ENCODE assay signal across 20 cellular contexts in the genomic region with DNA sequence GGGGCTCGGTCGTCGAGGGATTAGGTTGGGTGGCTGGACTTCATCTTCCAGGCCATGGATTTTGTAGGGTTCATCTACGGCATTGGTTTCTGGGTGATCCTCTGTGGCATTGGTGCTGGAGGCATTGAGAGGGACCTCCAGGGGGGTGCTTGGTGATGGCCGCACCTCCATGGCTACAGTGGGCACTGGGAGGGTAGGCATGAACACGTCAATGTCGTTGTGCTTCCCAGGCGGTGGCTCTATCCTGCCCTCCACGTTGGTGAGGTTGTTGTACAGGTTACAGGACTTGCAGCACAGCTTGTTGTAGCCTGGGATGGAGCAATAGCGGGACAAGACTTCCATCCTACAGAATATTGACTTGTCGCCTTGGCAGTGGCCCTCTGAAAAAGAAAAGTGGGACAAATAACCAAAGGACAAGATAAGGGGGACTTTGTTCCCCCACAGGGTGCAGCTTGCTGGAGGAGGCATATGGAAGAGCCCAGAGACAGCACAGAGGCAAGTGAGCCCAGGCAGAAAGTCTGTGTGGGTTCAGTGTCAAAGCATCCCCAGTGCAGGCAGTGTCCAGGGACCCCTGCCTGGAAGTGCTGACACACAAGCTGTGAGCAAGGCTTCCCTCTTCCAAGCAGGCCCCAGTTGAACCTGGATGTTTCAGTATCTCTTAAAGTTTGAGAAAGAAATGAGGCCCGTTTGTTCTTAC. TPM values are rescaled to one million over a fixed set of nuclear protein-coding genes. Genes with fewer than 3 reads are reported as not detected.
A peak's percentile ranks its signal among the peaks of the same experiment; 100 is the strongest.
DNase-seq lines count a peak whose midpoint lies in the region; ATAC-seq and TF ChIP-seq lines count a peak whose summit lies in the region.
"Had no signal": no experiment of that assay in that cellular context is flagged by ENCODE, and none has a peak within 500 bp of the region (broad histone marks: within the 10 kb centered on the region; RNA-seq: fewer than 3 reads in every experiment).

No MANE protein-coding gene starts in this region.

- H3K9me3 ChIP-seq in endodermal cell (ENCODE audit: control insufficient read depth, low read length) = peaks cover 19% of the 10 kb centered on the region
- H3K9me3 ChIP-seq in testis = no peaks in the 10 kb centered on the region
- H3K9me3 ChIP-seq: SJCRH30 had no signal

- DNase-seq in HuH-7.5 (ENCODE audit: low spot score) (peak; percentile 6), endodermal cell (peak; percentile 14), mesenteric fat pad (ENCODE audit: low spot score) (peak; percentile 59), testis (peak; percentile 2), HuH-7 (ENCODE audit: low spot score) (no peak)
- DNase-seq in activated T-cell treated with anti-CD3 and anti-CD28 coated beads, Interleukin-2, amount 50 U/mL, for 4 hours = no peak
- DNase-seq: C1 segment of cervical spinal cord; CD8-positive, alpha-beta memory T cell; H9; MM.1S; NCI-H1092; NCI-H1436 treated with DMSO at 0.1 percent for 48 hours; NCI-H2029; NCI-H345; NCI-H526; PC-3; SJCRH30 had no signal

- H3K4me1 ChIP-seq in endodermal cell (ENCODE audit: control insufficient read depth, insufficient read depth, low read length) (no peaks in the 10 kb centered on the region), testis (no peaks in the 10 kb centered on the region)
- H3K4me1 ChIP-seq: SJCRH30 had no signal

- H3K4me3 Mint-ChIP-seq in endodermal cell = no peak overlapping the region
- no peak overlapping the region for H3K4me3 Mint-ChIP-seq in activated T-cell treated with anti-CD3 and anti-CD28 coated beads, Interleukin-2, amount 50 U/mL, for 4 hours
- H3K4me3 Mint-ChIP-seq: CD8-positive, alpha-beta memory T cell; H9 had no signal

- ATAC-seq in activated T-cell treated with anti-CD3 and anti-CD28 coated beads, Interleukin-2, amount 50 U/mL, for 4 hours = no peak
- ATAC-seq in HG02798 (IDR thresholded peaks at IDR 0.05; ENCODE audit: poor library complexity, unreplicated experiment) = no peak
- ATAC-seq: PC-3 had no signal

- no peaks in the 10 kb centered on the region for H3K36me3 Mint-ChIP-seq in endodermal cell (ENCODE audit: low read depth)
- no peaks in the 10 kb centered on the region for H3K36me3 Mint-ChIP-seq in activated T-cell treated with anti-CD3 and anti-CD28 coated beads, Interleukin-2, amount 50 U/mL, for 4 hours (ENCODE audit: insufficient read depth)

- H3K9ac ChIP-seq in endodermal cell (ENCODE audit: extremely low read depth, low read length, poor library complexity, severe bottlenecking) = no peak overlapping the region

- 71 to 79% methylated on average over 4 to 12 of the region's 12 CpGs for WGBS in endodermal cell (ENCODE audit: insufficient coverage in 1 of 2, insufficient read length in 1 of 2), 2 experiments
- WGBS in testis, 2 donors = 91 to 93% methylated on average over 12 of the region's 12 CpGs

- peaks cover 2% of the 10 kb centered on the region for H3K27me3 Mint-ChIP-seq in endodermal cell (ENCODE audit: insufficient read depth)
- H3K27me3 Mint-ChIP-seq in activated T-cell treated with anti-CD3 and anti-CD28 coated beads, Interleukin-2, amount 50 U/mL, for 4 hours (ENCODE audit: low read depth) = peaks cover 2% of the 10 kb centered on the region

- no peaks in the 10 kb centered on the region for H3K4me1 Mint-ChIP-seq in endodermal cell
- no peaks in the 10 kb centered on the region for H3K4me1 Mint-ChIP-seq in activated T-cell treated with anti-CD3 and anti-CD28 coated beads, Interleukin-2, amount 50 U/mL, for 4 hours (ENCODE audit: low read depth)
- H3K4me1 Mint-ChIP-seq: CD8-positive, alpha-beta memory T cell; H9 had no signal

- TF ChIP-seq CTCF in endodermal cell (conservative IDR thresholded peaks at IDR 0.05) = no peak
- no peak for TF ChIP-seq CTCF in testis (IDR thresholded peaks at IDR 0.05)

- peaks cover 62% of the 10 kb centered on the region for H3K9me3 Mint-ChIP-seq in endodermal cell
- peaks cover 26% of the 10 kb centered on the region for H3K9me3 Mint-ChIP-seq in activated T-cell treated with anti-CD3 and anti-CD28 coated beads, Interleukin-2, amount 50 U/mL, for 4 hours

- H3K27ac ChIP-seq in endodermal cell (ENCODE audit: low read depth, low read length) (no peak overlapping the region), testis (no peak overlapping the region)
- H3K27ac ChIP-seq: HL-60, RWPE1, SJCRH30 had no signal

- no peaks in the 10 kb centered on the region for H3K36me3 ChIP-seq in endodermal cell (ENCODE audit: control insufficient read depth, insufficient read depth, low read length)
- no peaks in the 10 kb centered on the region for H3K36me3 ChIP-seq in testis (ENCODE audit: low read depth, missing control alignments)
- H3K36me3 ChIP-seq: SJCRH30 had no signal

- intact Hi-C loops in testis (cut with DNase I; ENCODE audit: low total_unique reads) = no loop called here

- H3K4me3 ChIP-seq in endodermal cell (ENCODE audit: low read length) (no peak overlapping the region), testis (no peak overlapping the region)
- H3K4me3 ChIP-seq: SJCRH30 had no signal

- H3K27ac Mint-ChIP-seq in endodermal cell = no peak overlapping the region
- H3K27ac Mint-ChIP-seq: H9 had no signal

- no peak for TF ChIP-seq POLR2A in testis (IDR thresholded peaks at IDR 0.05)

- no peaks in the 10 kb centered on the region for H3K27me3 ChIP-seq in endodermal cell (ENCODE audit: control insufficient read depth, insufficient read depth, low read length, poor library complexity, severe bottlenecking)
- H3K27me3 ChIP-seq in testis = no peaks in the 10 kb centered on the region
- H3K27me3 ChIP-seq: SJCRH30 had no signal

RNA-seq across cellular contexts. Expression of a gene that starts 53.9 kb away (rescaled TPM):
- total RNA-seq in endodermal cell = 1 to 10 TPM; 3.4 to 4.8 TPM
- 6.2 TPM for polyA plus RNA-seq in endodermal cell (2013, experiment 1 of 2)
- polyA plus RNA-seq in endodermal cell (2013, experiment 2 of 2) = 5.9 TPM
- total RNA-seq in mesenteric fat pad = 4.5 TPM
- total RNA-seq in testis = 1 to 10 TPM; 4.6 to 4.8 TPM
- 4.0 TPM for polyA plus RNA-seq in testis (ENCODE audit: insufficient read depth, low read depth, low replicate concordance)
- total RNA-seq in activated T-cell treated with anti-CD3 and anti-CD28 coated beads, Interleukin-2, amount 50 U/mL, for 4 hours = 1 to 10 TPM; 3.4 to 4.2 (median 3.9) TPM
- total RNA-seq: PC-3 had no signal

Comparison
In these comparisons a context has a peak if more than half of its experiments do, and no peak if none do; other contexts are left out.
1. DNase-seq: peak in HuH-7.5 (single experiment), endodermal cell (single experiment), mesenteric fat pad (single experiment) and testis (single experiment); none in activated T-cell treated with anti-CD3 and anti-CD28 coated beads, Interleukin-2, amount 50 U/mL, for 4 hours (single experiment) and HuH-7 (single experiment).